In the genomic region with DNA sequence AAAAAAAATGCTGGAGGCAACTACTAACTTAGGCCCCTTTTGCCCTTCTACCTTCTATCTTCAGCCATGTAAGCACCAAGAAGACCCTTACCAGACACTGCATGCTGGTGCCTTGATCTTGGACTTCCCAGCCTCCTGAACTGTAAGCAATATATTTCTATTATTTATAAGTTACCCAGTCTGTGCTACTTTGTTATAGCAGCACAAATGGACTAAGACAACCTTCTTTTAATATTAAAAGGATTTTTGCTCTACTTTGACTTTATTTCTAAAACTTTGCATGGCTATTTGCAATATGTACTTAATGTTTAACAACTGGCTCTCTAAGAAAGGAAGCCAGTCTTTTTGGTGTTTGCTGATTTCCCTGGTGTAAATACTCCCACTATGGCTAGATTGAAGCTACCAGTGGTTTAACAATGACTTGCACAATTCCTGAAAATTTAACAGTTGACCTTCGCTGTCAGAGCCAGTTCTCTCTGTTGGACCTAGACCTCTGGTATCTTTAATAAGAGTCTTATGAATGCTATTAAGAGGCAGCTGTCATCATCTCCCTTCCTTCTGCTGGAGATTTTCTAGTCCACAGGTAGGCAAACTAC, we compare ENCODE assay signal across 11 cellular contexts. TPM values are rescaled to one million over a fixed set of nuclear protein-coding genes. Genes with fewer than 3 reads are reported as not detected.
"Had no signal": no experiment of that assay in that cellular context is flagged by ENCODE, and none has a peak within 500 bp of the region (broad histone marks: within the 10 kb centered on the region; RNA-seq: fewer than 3 reads in every experiment).

No MANE protein-coding gene starts in this region.

- DNase-seq: GM23248, GOT3, H7, HFFc6, KG1 had no signal

- H3K27ac ChIP-seq: GM23248, HL-60 had no signal

- H3K9me3 ChIP-seq: HAP-1 had no signal

- H3K4me3 ChIP-seq: GM23248, HAP-1 had no signal

- H2AFZ ChIP-seq: GM23248 had no signal

- H3K4me1 ChIP-seq: HAP-1 had no signal

- H3K9ac ChIP-seq: GM23248 had no signal

- H3K36me3 ChIP-seq: HAP-1 had no signal

- ATAC-seq: HCT116 had no signal

RNA-seq across cellular contexts. Expression of a gene that starts 25.2 kb away (rescaled TPM):
- total RNA-seq: GM23248, H4, H7, HFFc6, HT1080 had no signal
- polyA plus RNA-seq: GM23248, IgD-negative memory B cell had no signal

RNA-seq across cellular contexts. Expression of a gene that starts 32.2 kb away (rescaled TPM):
- total RNA-seq: GM23248, H4, H7, HFFc6, HT1080 had no signal
- polyA plus RNA-seq: GM23248, IgD-negative memory B cell had no signal
